1 cellular context compared by ENCODE assay signal in genomic region chr22:35484651-35485372, GRCh38.
TF ChIP-seq lines count a peak whose summit lies in the region.

No MANE protein-coding gene starts in this region.

TF ChIP-seq in WTC11, 78 proteins besides CTCF, POLR2A, EP300 and RAD21 (continued from another document):
- TF ChIP-seq MXD4 (CRISPR knock-in tag; IDR thresholded peaks at IDR 0.05; ENCODE audit: borderline replicate concordance) (no peak), NR1H2 (CRISPR knock-in tag; IDR thresholded peaks at IDR 0.05) (no peak), ZNF317 (CRISPR knock-in tag; IDR thresholded peaks at IDR 0.05; ENCODE audit: borderline replicate concordance, low read depth) (no peak), EMX1 (CRISPR knock-in tag; IDR thresholded peaks at IDR 0.05) (no peak), SMAD4 (CRISPR knock-in tag; IDR thresholded peaks at IDR 0.05) (no peak), KAT7 (CRISPR knock-in tag; IDR thresholded peaks at IDR 0.05; ENCODE audit: borderline replicate concordance) (no peak), FOXJ3 (CRISPR knock-in tag; IDR thresholded peaks at IDR 0.05; ENCODE audit: borderline replicate concordance) (no peak)
- TF ChIP-seq, protein P1, sequence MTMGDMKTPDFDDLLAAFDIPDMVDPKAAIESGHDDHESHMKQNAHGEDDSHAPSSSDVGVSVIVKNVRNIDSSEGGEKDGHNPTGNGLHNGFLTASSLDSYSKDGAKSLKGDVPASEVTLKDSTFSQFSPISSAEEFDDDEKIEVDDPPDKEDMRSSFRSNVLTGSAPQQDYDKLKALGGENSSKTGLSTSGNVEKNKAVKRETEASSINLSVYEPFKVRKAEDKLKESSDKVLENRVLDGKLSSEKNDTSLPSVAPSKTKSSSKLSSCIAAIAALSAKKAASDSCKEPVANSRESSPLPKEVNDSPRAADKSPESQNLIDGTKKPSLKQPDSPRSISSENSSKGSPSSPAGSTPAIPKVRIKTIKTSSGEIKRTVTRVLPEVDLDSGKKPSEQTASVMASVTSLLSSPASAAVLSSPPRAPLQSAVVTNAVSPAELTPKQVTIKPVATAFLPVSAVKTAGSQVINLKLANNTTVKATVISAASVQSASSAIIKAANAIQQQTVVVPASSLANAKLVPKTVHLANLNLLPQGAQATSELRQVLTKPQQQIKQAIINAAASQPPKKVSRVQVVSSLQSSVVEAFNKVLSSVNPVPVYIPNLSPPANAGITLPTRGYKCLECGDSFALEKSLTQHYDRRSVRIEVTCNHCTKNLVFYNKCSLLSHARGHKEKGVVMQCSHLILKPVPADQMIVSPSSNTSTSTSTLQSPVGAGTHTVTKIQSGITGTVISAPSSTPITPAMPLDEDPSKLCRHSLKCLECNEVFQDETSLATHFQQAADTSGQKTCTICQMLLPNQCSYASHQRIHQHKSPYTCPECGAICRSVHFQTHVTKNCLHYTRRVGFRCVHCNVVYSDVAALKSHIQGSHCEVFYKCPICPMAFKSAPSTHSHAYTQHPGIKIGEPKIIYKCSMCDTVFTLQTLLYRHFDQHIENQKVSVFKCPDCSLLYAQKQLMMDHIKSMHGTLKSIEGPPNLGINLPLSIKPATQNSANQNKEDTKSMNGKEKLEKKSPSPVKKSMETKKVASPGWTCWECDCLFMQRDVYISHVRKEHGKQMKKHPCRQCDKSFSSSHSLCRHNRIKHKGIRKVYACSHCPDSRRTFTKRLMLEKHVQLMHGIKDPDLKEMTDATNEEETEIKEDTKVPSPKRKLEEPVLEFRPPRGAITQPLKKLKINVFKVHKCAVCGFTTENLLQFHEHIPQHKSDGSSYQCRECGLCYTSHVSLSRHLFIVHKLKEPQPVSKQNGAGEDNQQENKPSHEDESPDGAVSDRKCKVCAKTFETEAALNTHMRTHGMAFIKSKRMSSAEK (CRISPR knock-in tag; IDR thresholded peaks at IDR 0.05; ENCODE audit: borderline replicate concordance): no peak
